In the genomic region with DNA sequence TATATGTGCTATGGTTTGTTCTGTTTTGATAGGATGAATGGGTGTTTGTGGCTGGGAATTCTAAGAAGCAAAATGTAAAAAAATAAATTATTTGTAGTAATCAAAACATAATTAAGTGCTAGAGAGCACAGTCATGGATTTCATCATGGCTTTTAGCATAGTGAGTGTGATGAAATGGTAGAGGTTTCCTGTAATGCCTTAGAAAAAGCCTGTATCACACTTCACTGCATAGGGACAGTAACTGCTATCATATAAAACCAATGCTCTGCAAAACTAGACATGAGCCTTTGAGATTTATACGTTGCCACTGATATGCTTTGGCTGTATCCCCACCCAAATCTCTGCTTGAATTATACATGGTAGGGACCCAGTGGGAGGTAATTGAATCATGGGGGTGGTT, we compare ENCODE assay signal across 15 cellular contexts.
DNase-seq lines count a peak whose midpoint lies in the region.
"Had no signal": no experiment of that assay in that cellular context is flagged by ENCODE, and none has a peak within 500 bp of the region (broad histone marks: within the 10 kb centered on the region; RNA-seq: fewer than 3 reads in every experiment).

No MANE protein-coding gene starts in this region.

- peaks cover 0 to 6% (median 0%) of the 10 kb centered on the region in 5 donors for H3K36me3 ChIP-seq in subcutaneous abdominal adipose tissue (ENCODE audit: control insufficient read depth in 5 of 5, insufficient read depth in 5 of 5, low read length in 5 of 5)
- H3K36me3 ChIP-seq: BLaER1 had no signal

- peak overlapping the region in 3 of 5 donors; percentile 42 to 65 (median 64) for H3K9ac ChIP-seq in subcutaneous abdominal adipose tissue (ENCODE audit: low read length in 5 of 5)
- H3K9ac ChIP-seq: BLaER1 had no signal

- DNase-seq in GF-D8 (lab: John Stamatoyannopoulos, UW) (peak; percentile 80), MV-4-11 (lab: John Stamatoyannopoulos, UW) (peak; percentile 41), fibroblast of gingiva (ENCODE audit: low read depth) (peak; percentile 12), NCI-H82 treated with DMSO at 0.1 percent for 48 hours (lab: John Stamatoyannopoulos, UW; ENCODE audit: unreplicated experiment) (no peak), OCI-M2 (lab: John Stamatoyannopoulos, UW; ENCODE audit: unreplicated experiment) (no peak), A172 (ENCODE audit: low spot score) (no peak)
- DNase-seq: CD8-positive, alpha-beta T cell; DMS 273 treated with DMSO at 0.1 percent for 48 hours; DMS53; DND-41; EL; H9 had no signal

- H3K4me3 ChIP-seq in subcutaneous abdominal adipose tissue (ENCODE audit: low read depth in 1 of 5, low read length in 5 of 5) = no peak overlapping the region
- H3K4me3 ChIP-seq: A549, BLaER1 had no signal

- H3K9me3 ChIP-seq in subcutaneous abdominal adipose tissue (ENCODE audit: control insufficient read depth in 5 of 5, low read length in 5 of 5) = no peaks in the 10 kb centered on the region
- H3K9me3 ChIP-seq: A549, BLaER1 had no signal

- peaks cover 0 to 31% (median 14%) of the 10 kb centered on the region in 5 donors for H3K4me1 ChIP-seq in subcutaneous abdominal adipose tissue (ENCODE audit: control insufficient read depth in 5 of 5, insufficient read depth in 5 of 5, low read length in 5 of 5)
- H3K4me1 ChIP-seq: A549, BLaER1 had no signal

- H3K27ac ChIP-seq in subcutaneous abdominal adipose tissue (ENCODE audit: low read depth, low read length) = peak overlapping the region; percentile 91
- H3K27ac ChIP-seq: A549, BLaER1 had no signal

- no peaks in the 10 kb centered on the region for H3K27me3 ChIP-seq in subcutaneous abdominal adipose tissue (ENCODE audit: control insufficient read depth in 5 of 5, insufficient read depth in 4 of 5, low read length in 5 of 5)
- H3K27me3 ChIP-seq: BLaER1 had no signal

Comparison
In these comparisons a context has a peak if more than half of its experiments do, and no peak if none do; other contexts are left out.
1. DNase-seq: peak in GF-D8 (single experiment), MV-4-11 (single experiment) and fibroblast of gingiva (single experiment); none in NCI-H82 treated with DMSO at 0.1 percent for 48 hours (single experiment), OCI-M2 (single experiment) and A172 (single experiment).